20 cellular contexts compared by ENCODE assay signal in genomic region chr9:76521906-76522305, GRCh38.
DNase-seq lines count a peak whose midpoint lies in the region; ATAC-seq, FAIRE-seq and TF ChIP-seq lines count a peak whose summit lies in the region.
"Had no signal": no experiment of that assay in that cellular context is flagged by ENCODE, and none has a peak within 500 bp of the region (broad histone marks: within the 10 kb centered on the region; RNA-seq: fewer than 3 reads in every experiment).

No MANE protein-coding gene starts in this region.

- no peak for ATAC-seq in HG03196 (IDR thresholded peaks at IDR 0.05; ENCODE audit: unreplicated experiment)
- ATAC-seq: body of pancreas, lower lobe of right lung had no signal

- H3K27ac ChIP-seq in DOHH2 (ENCODE audit: low read depth, low read length): no peak overlapping the region
- H3K27ac ChIP-seq: body of pancreas, KMS-11, lower lobe of right lung, right atrium auricular region had no signal

- H3K4me3 ChIP-seq in DOHH2 (ENCODE audit: low read length): no peak overlapping the region
- H3K4me3 ChIP-seq: body of pancreas, lower lobe of right lung, right atrium auricular region had no signal

- H3K27me3 ChIP-seq in DOHH2 (ENCODE audit: control insufficient read depth, low read length): no peaks in the 10 kb centered on the region
- H3K27me3 ChIP-seq: body of pancreas, right atrium auricular region had no signal

- H3K36me3 ChIP-seq in DOHH2 (ENCODE audit: control insufficient read depth, low read length): no peaks in the 10 kb centered on the region
- H3K36me3 ChIP-seq: lower lobe of right lung, right atrium auricular region had no signal

- H3K27ac Mint-ChIP-seq in nephron progenitor cell: peak overlapping the region; percentile 73
- H3K27ac Mint-ChIP-seq: activated naive CD8-positive, alpha-beta T cell treated with anti-CD3 and anti-CD28 coated beads, Interleukin-2, amount 10 ng/mL, durations not matched to agents 7 days and 5 days; CD4-positive, alpha-beta memory T cell had no signal

- TF ChIP-seq CTCF in DOHH2 (IDR thresholded peaks at IDR 0.05; ENCODE audit: low read depth, low read length, poor library complexity, severe bottlenecking): no peak
- no peak for TF ChIP-seq CTCF in nephron progenitor cell (IDR thresholded peaks at IDR 0.05)

- FAIRE-seq in RCC 7860 (lab: Jason Lieb, UNC): no peak
- FAIRE-seq: colon, H54 had no signal

- no peaks in the 10 kb centered on the region for H3K79me2 ChIP-seq in DOHH2 (ENCODE audit: control insufficient read depth, low read length)

- no peaks in the 10 kb centered on the region for H4K20me1 ChIP-seq in DOHH2 (ENCODE audit: control insufficient read depth, insufficient read depth, low read depth, low read length)

- no peaks in the 10 kb centered on the region for H3F3A ChIP-seq in DOHH2 (ENCODE audit: control insufficient read depth, insufficient read depth)

- H3K36me3 Mint-ChIP-seq in nephron progenitor cell (ENCODE audit: low read depth): no peaks in the 10 kb centered on the region
- H3K36me3 Mint-ChIP-seq: activated naive CD8-positive, alpha-beta T cell treated with anti-CD3 and anti-CD28 coated beads, Interleukin-2, amount 10 ng/mL, durations not matched to agents 7 days and 5 days; CD4-positive, alpha-beta memory T cell had no signal

- no peaks in the 10 kb centered on the region for H3K9me3 Mint-ChIP-seq in nephron progenitor cell
- H3K9me3 Mint-ChIP-seq: activated naive CD8-positive, alpha-beta T cell treated with anti-CD3 and anti-CD28 coated beads, Interleukin-2, amount 10 ng/mL, durations not matched to agents 7 days and 5 days; CD4-positive, alpha-beta memory T cell had no signal

- no peaks in the 10 kb centered on the region for H3K9me3 ChIP-seq in DOHH2 (ENCODE audit: control insufficient read depth, insufficient read depth, low read length)
- H3K9me3 ChIP-seq: body of pancreas, lower lobe of right lung, right atrium auricular region had no signal

- H3K4me1 Mint-ChIP-seq in nephron progenitor cell: peaks cover 44% of the 10 kb centered on the region
- H3K4me1 Mint-ChIP-seq: activated naive CD8-positive, alpha-beta T cell treated with anti-CD3 and anti-CD28 coated beads, Interleukin-2, amount 10 ng/mL, durations not matched to agents 7 days and 5 days had no signal

- DNase-seq in NCI-H1105 treated with DMSO at 0.1 percent for 48 hours (lab: John Stamatoyannopoulos, UW): peak; percentile 44
- peak; percentile 61 for DNase-seq in RCC 7860 (ENCODE audit: low spot score)
- DNase-seq in nephron progenitor cell: no peak
- no peak for DNase-seq in effector CD4-positive, alpha-beta T cell
- no peak for DNase-seq in activated effector memory CD4-positive, alpha-beta T cell treated with Interleukin-2 at 50 U/mL for 16 hours
- DNase-seq in globus pallidus (ENCODE audit: low spot score): no peak
- DNase-seq: activated CD4-positive, alpha-beta T cell treated with anti-CD3 and anti-CD28 coated beads for 4 hours; activated naive CD8-positive, alpha-beta T cell treated with anti-CD3 and anti-CD28 coated beads, Interleukin-2, amount 10 ng/mL, durations not matched to agents 7 days and 5 days; body of pancreas; CD4-positive, alpha-beta memory T cell; lower lobe of right lung; NCI-H226; occipital lobe; SIG-M5 had no signal

- H3K4me1 ChIP-seq in DOHH2 (ENCODE audit: control insufficient read depth, low read length): peaks cover 27% of the 10 kb centered on the region
- H3K4me1 ChIP-seq: lower lobe of right lung, right atrium auricular region had no signal

- H3K9me2 ChIP-seq in DOHH2 (replicated peaks; ENCODE audit: control insufficient read depth, low read length): no peaks in the 10 kb centered on the region

- 0 out of 2 replicates have a peak overlapping the region, but pooled peaks have one; percentile 13 for H3K4me2 ChIP-seq in DOHH2 (ENCODE audit: low read length)
- H3K4me2 ChIP-seq: KMS-11 had no signal

- peaks cover 4% of the 10 kb centered on the region for H3K27me3 Mint-ChIP-seq in nephron progenitor cell (ENCODE audit: low read depth, poor library complexity)
- H3K27me3 Mint-ChIP-seq: CD4-positive, alpha-beta memory T cell had no signal

- H3K4me3 Mint-ChIP-seq in nephron progenitor cell: no peak overlapping the region
- H3K4me3 Mint-ChIP-seq: activated naive CD8-positive, alpha-beta T cell treated with anti-CD3 and anti-CD28 coated beads, Interleukin-2, amount 10 ng/mL, durations not matched to agents 7 days and 5 days; CD4-positive, alpha-beta memory T cell had no signal

Comparison
In these comparisons a context has a peak if more than half of its experiments do, and no peak if none do; other contexts are left out.
1. DNase-seq: peak in NCI-H1105 treated with DMSO at 0.1 percent for 48 hours (single experiment) and RCC 7860 (single experiment); none in nephron progenitor cell (single experiment), effector CD4-positive, alpha-beta T cell (single experiment), activated effector memory CD4-positive, alpha-beta T cell treated with Interleukin-2 at 50 U/mL for 16 hours (single experiment) and globus pallidus (single experiment).